ENCODE assay signal across 16 cellular contexts in the genomic region with DNA sequence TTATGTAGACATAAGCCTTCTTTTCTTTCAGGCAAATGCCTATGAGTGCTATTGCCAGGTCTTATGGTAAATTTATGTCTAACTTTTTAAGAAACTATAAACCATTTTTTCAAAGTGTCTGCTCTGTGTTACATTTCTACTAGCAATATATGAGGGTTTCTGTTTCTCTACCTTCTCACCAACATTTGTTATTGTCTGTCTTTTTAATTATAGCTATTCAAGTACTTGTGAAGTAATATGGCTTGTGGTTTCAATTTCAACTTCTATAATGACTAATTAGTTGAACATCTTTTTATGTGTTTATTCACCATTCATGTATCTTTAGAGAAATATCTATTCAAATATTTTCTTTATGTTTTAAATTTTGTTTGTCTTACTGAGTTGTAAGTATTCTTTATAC.
DNase-seq lines count a peak whose midpoint lies in the region; ATAC-seq lines count a peak whose summit lies in the region.
"Had no signal": no experiment of that assay in that cellular context is flagged by ENCODE, and none has a peak within 500 bp of the region (broad histone marks: within the 10 kb centered on the region; RNA-seq: fewer than 3 reads in every experiment).

No MANE protein-coding gene starts in this region.

- intact Hi-C loops in Right ventricle myocardium inferior (cut with DNase I): no loop called here

- ATAC-seq in GM18511 (IDR thresholded peaks at IDR 0.05; ENCODE audit: unreplicated experiment) (peak; percentile 71), GM18907 (IDR thresholded peaks at IDR 0.05; ENCODE audit: unreplicated experiment) (peak; percentile 61), HG03354 (IDR thresholded peaks at IDR 0.05; ENCODE audit: poor library complexity, severe bottlenecking, unreplicated experiment) (peak; percentile 76), Right ventricle myocardium inferior (no peak)
- ATAC-seq: K562 had no signal

- peak; percentile 23 for DNase-seq in OCI-M1 (lab: John Stamatoyannopoulos, UW)
- no peak for DNase-seq in iPS-NIHi7 (ENCODE audit: extremely low spot score)
- no peak for DNase-seq in Right ventricle myocardium inferior (ENCODE audit: missing footprints)
- no peak for DNase-seq in D341Med (ENCODE audit: low spot score)
- DNase-seq: COR-L47; GM23248; HCEC 1CT; NCI-H1436; NCI-H2029; NCI-H510A treated with DMSO at 0.1 percent for 48 hours; NK-92 treated with Interleukin-12 subunit alpha and Interleukin-12 subunit beta, amount 100 ng/mL, for 24 hours; SW 1271 had no signal
